8 cellular contexts compared by ENCODE assay signal in genomic region chr10:22573820-22574569, GRCh38.
DNase-seq lines count a peak whose midpoint lies in the region; ATAC-seq, FAIRE-seq and TF ChIP-seq lines count a peak whose summit lies in the region.

No MANE protein-coding gene starts in this region.

- TF ChIP-seq CTCF in testis (IDR thresholded peaks at IDR 0.05): peak in 2 of 3 experiments; percentile 23 to 31

- peaks cover 8% of the 10 kb centered on the region for H3K4me1 ChIP-seq in CD4-positive, CD25-positive, alpha-beta regulatory T cell (ENCODE audit: control insufficient read depth, insufficient read depth, low read length, poor library complexity, severe bottlenecking)
- no peaks in the 10 kb centered on the region for H3K4me1 ChIP-seq in testis

- H3K36me3 ChIP-seq in CD4-positive, CD25-positive, alpha-beta regulatory T cell (ENCODE audit: control insufficient read depth, insufficient read depth, low read length): peaks cover 66% of the 10 kb centered on the region
- no peaks in the 10 kb centered on the region for H3K36me3 ChIP-seq in testis (ENCODE audit: low read depth, missing control alignments)

- H3K27me3 Mint-ChIP-seq in CD4-positive, CD25-positive, alpha-beta regulatory T cell: no peaks in the 10 kb centered on the region

- TF ChIP-seq POLR2A in H54 (IDR thresholded peaks at IDR 0.05; ENCODE audit: low read depth, low read length): no peak
- TF ChIP-seq POLR2A in testis (IDR thresholded peaks at IDR 0.05): no peak

- H3K4me3 Mint-ChIP-seq in CD4-positive, CD25-positive, alpha-beta regulatory T cell: no peak overlapping the region

- H3K4me1 Mint-ChIP-seq in CD4-positive, CD25-positive, alpha-beta regulatory T cell: peaks cover 38 to 71% (median 45%) of the 10 kb centered on the region in 4 donors

- no peaks in the 10 kb centered on the region for H3K27me3 ChIP-seq in CD4-positive, CD25-positive, alpha-beta regulatory T cell (ENCODE audit: control insufficient read depth, insufficient read depth, low read length)
- no peaks in the 10 kb centered on the region for H3K27me3 ChIP-seq in testis

- H3K27ac ChIP-seq in CD4-positive, CD25-positive, alpha-beta regulatory T cell (ENCODE audit: insufficient read depth, low read length, poor library complexity, severe bottlenecking): no peak overlapping the region
- no peak overlapping the region for H3K27ac ChIP-seq in testis

- H3K4me3 ChIP-seq in CD4-positive, CD25-positive, alpha-beta regulatory T cell (ENCODE audit: low read depth, low read length): no peak overlapping the region
- H3K4me3 ChIP-seq in testis: no peak overlapping the region

- FAIRE-seq in H54 (lab: Jason Lieb, UNC): no peak

- peaks cover 59% of the 10 kb centered on the region for H3K36me3 Mint-ChIP-seq in CD4-positive, CD25-positive, alpha-beta regulatory T cell

- peak overlapping the region; percentile 57 to 80 (median 70) for H3K27ac Mint-ChIP-seq in CD4-positive, CD25-positive, alpha-beta regulatory T cell

- H3K9me3 ChIP-seq in CD4-positive, CD25-positive, alpha-beta regulatory T cell (ENCODE audit: control insufficient read depth in 2 of 2, low read length in 2 of 2): no peaks in the 10 kb centered on the region
- H3K9me3 ChIP-seq in testis: no peaks in the 10 kb centered on the region

- 63 to 73% methylated on average over 5 to 7 of the region's 7 CpGs for WGBS in testis, 2 donors

- H3K9me3 Mint-ChIP-seq in CD4-positive, CD25-positive, alpha-beta regulatory T cell: peaks cover 0 to 2% (median 0%) of the 10 kb centered on the region in 7 donors

- peak in 2 of 3 donors; percentile 19 to 34 for DNase-seq in CD4-positive, CD25-positive, alpha-beta regulatory T cell
- DNase-seq in H54 (ENCODE audit: insufficient read length, low spot score) (peak; percentile 10), T-helper 9 cell (peak; percentile 7), foreskin melanocyte (peak; percentile 15), testis (peak; percentile 24), COR-L47 (lab: John Stamatoyannopoulos, UW) (no peak)

- intact Hi-C loops in testis (cut with DNase I; ENCODE audit: low total_unique reads): no loop called here

- ATAC-seq in CD4-positive, CD25-positive, alpha-beta regulatory T cell (ENCODE audit: low read depth in 2 of 2): no peak
- ATAC-seq in GM19452 (IDR thresholded peaks at IDR 0.05; ENCODE audit: unreplicated experiment) (no peak), GM18868 (IDR thresholded peaks at IDR 0.05; ENCODE audit: unreplicated experiment) (no peak)
